ENCODE assay signal across 1 cellular context in genomic region chr21:33379934-33380333, GRCh38.
TF ChIP-seq lines count a peak whose summit lies in the region.

No MANE protein-coding gene starts in this region.

TF ChIP-seq in K562, 482 proteins besides CTCF, POLR2A, EP300 and RAD21:
- TF ChIP-seq, protein P1, sequence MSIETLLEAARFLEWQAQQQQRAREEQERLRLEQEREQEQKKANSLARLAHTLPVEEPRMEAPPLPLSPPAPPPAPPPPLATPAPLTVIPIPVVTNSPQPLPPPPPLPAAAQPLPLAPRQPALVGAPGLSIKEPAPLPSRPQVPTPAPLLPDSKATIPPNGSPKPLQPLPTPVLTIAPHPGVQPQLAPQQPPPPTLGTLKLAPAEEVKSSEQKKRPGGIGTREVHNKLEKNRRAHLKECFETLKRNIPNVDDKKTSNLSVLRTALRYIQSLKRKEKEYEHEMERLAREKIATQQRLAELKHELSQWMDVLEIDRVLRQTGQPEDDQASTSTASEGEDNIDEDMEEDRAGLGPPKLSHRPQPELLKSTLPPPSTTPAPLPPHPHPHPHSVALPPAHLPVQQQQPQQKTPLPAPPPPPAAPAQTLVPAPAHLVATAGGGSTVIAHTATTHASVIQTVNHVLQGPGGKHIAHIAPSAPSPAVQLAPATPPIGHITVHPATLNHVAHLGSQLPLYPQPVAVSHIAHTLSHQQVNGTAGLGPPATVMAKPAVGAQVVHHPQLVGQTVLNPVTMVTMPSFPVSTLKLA (conservative IDR thresholded peaks at IDR 0.05), result peak in 1 of 2 experiments; percentile 21; a peak in 1 of 4 replicates
- peak; percentile 56; the same call in 1 of the 2 replicates for TF ChIP-seq ETV1 (tag; conservative IDR thresholded peaks at IDR 0.05; ENCODE audit: low read depth)
- peak; percentile 71 for TF ChIP-seq CEBPG (CRISPR knock-in tag; IDR thresholded peaks at IDR 0.05)
- peak; percentile 88 to 90 for TF ChIP-seq CEBPG (tag; conservative IDR thresholded peaks at IDR 0.05 in 1 of 2, IDR thresholded peaks at IDR 0.05 in 1 of 2)
- TF ChIP-seq DDX20 (tag; IDR thresholded peaks at IDR 0.05; ENCODE audit: low read depth), result 0 out of 2 replicates have a peak, but pooled peaks have one; percentile 32
- 0 out of 2 replicates have a peak, but pooled peaks have one; percentile 1 for TF ChIP-seq NFE2 (IDR thresholded peaks at IDR 0.05; ENCODE audit: low read depth)
- TF ChIP-seq KLF13 (tag; IDR thresholded peaks at IDR 0.05; ENCODE audit: borderline replicate concordance, low read depth), result 0 out of 2 replicates have a peak, but pooled peaks have one; percentile 10
- peak; percentile 51 for TF ChIP-seq L3MBTL2 (IDR thresholded peaks at IDR 0.05)
- 0 out of 2 replicates have a peak, but pooled peaks have one; percentile 18 for TF ChIP-seq HDGF (IDR thresholded peaks at IDR 0.05)
- TF ChIP-seq, protein P2, sequence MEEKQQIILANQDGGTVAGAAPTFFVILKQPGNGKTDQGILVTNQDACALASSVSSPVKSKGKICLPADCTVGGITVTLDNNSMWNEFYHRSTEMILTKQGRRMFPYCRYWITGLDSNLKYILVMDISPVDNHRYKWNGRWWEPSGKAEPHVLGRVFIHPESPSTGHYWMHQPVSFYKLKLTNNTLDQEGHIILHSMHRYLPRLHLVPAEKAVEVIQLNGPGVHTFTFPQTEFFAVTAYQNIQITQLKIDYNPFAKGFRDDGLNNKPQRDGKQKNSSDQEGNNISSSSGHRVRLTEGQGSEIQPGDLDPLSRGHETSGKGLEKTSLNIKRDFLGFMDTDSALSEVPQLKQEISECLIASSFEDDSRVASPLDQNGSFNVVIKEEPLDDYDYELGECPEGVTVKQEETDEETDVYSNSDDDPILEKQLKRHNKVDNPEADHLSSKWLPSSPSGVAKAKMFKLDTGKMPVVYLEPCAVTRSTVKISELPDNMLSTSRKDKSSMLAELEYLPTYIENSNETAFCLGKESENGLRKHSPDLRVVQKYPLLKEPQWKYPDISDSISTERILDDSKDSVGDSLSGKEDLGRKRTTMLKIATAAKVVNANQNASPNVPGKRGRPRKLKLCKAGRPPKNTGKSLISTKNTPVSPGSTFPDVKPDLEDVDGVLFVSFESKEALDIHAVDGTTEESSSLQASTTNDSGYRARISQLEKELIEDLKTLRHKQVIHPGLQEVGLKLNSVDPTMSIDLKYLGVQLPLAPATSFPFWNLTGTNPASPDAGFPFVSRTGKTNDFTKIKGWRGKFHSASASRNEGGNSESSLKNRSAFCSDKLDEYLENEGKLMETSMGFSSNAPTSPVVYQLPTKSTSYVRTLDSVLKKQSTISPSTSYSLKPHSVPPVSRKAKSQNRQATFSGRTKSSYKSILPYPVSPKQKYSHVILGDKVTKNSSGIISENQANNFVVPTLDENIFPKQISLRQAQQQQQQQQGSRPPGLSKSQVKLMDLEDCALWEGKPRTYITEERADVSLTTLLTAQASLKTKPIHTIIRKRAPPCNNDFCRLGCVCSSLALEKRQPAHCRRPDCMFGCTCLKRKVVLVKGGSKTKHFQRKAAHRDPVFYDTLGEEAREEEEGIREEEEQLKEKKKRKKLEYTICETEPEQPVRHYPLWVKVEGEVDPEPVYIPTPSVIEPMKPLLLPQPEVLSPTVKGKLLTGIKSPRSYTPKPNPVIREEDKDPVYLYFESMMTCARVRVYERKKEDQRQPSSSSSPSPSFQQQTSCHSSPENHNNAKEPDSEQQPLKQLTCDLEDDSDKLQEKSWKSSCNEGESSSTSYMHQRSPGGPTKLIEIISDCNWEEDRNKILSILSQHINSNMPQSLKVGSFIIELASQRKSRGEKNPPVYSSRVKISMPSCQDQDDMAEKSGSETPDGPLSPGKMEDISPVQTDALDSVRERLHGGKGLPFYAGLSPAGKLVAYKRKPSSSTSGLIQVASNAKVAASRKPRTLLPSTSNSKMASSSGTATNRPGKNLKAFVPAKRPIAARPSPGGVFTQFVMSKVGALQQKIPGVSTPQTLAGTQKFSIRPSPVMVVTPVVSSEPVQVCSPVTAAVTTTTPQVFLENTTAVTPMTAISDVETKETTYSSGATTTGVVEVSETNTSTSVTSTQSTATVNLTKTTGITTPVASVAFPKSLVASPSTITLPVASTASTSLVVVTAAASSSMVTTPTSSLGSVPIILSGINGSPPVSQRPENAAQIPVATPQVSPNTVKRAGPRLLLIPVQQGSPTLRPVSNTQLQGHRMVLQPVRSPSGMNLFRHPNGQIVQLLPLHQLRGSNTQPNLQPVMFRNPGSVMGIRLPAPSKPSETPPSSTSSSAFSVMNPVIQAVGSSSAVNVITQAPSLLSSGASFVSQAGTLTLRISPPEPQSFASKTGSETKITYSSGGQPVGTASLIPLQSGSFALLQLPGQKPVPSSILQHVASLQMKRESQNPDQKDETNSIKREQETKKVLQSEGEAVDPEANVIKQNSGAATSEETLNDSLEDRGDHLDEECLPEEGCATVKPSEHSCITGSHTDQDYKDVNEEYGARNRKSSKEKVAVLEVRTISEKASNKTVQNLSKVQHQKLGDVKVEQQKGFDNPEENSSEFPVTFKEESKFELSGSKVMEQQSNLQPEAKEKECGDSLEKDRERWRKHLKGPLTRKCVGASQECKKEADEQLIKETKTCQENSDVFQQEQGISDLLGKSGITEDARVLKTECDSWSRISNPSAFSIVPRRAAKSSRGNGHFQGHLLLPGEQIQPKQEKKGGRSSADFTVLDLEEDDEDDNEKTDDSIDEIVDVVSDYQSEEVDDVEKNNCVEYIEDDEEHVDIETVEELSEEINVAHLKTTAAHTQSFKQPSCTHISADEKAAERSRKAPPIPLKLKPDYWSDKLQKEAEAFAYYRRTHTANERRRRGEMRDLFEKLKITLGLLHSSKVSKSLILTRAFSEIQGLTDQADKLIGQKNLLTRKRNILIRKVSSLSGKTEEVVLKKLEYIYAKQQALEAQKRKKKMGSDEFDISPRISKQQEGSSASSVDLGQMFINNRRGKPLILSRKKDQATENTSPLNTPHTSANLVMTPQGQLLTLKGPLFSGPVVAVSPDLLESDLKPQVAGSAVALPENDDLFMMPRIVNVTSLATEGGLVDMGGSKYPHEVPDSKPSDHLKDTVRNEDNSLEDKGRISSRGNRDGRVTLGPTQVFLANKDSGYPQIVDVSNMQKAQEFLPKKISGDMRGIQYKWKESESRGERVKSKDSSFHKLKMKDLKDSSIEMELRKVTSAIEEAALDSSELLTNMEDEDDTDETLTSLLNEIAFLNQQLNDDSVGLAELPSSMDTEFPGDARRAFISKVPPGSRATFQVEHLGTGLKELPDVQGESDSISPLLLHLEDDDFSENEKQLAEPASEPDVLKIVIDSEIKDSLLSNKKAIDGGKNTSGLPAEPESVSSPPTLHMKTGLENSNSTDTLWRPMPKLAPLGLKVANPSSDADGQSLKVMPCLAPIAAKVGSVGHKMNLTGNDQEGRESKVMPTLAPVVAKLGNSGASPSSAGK (IDR thresholded peaks at IDR 0.05), result peak; percentile 54; the same call in 1 of the 2 replicates
- TF ChIP-seq CEBPB (tag; IDR thresholded peaks at IDR 0.05), result peak; percentile 86
